ENCODE assay signal across 6 cellular contexts in genomic region chrX:49072712-49073095, GRCh38. TPM values are rescaled to one million over a fixed set of nuclear protein-coding genes. Genes with fewer than 3 reads are reported as not detected.
DNase-seq lines count a peak whose midpoint lies in the region; ATAC-seq and TF ChIP-seq lines count a peak whose summit lies in the region.

No MANE protein-coding gene starts in this region.

- H3K36me3 ChIP-seq in subcutaneous abdominal adipose tissue (ENCODE audit: control insufficient read depth in 5 of 5, insufficient read depth in 5 of 5, low read length in 5 of 5) = peaks cover 0 to 29% (median 22%) of the 10 kb centered on the region in 5 donors

- H3K4me3 Mint-ChIP-seq in activated CD4-positive, alpha-beta T cell treated with anti-CD3 and anti-CD28 coated beads, Interleukin-2, amount 10 ng/mL, durations not matched to agents 7 days and 5 days = peak overlapping the region; percentile 80

- H3K27ac Mint-ChIP-seq in activated CD4-positive, alpha-beta T cell treated with anti-CD3 and anti-CD28 coated beads, Interleukin-2, amount 10 ng/mL, durations not matched to agents 7 days and 5 days = peak overlapping the region; percentile 88

- H3K9ac ChIP-seq in subcutaneous abdominal adipose tissue (ENCODE audit: low read length in 5 of 5) = no peak overlapping the region

- TF ChIP-seq POLR2A in GM18505 (IDR thresholded peaks at IDR 0.05; ENCODE audit: borderline replicate concordance, extremely low read depth, insufficient read depth, insufficient read length) = no peak

- H3K36me3 Mint-ChIP-seq in activated CD4-positive, alpha-beta T cell treated with anti-CD3 and anti-CD28 coated beads, Interleukin-2, amount 10 ng/mL, durations not matched to agents 7 days and 5 days (ENCODE audit: low read depth) = peaks cover 17% of the 10 kb centered on the region

- H3K4me1 Mint-ChIP-seq in activated CD4-positive, alpha-beta T cell treated with anti-CD3 and anti-CD28 coated beads, Interleukin-2, amount 10 ng/mL, durations not matched to agents 7 days and 5 days = peaks cover 20% of the 10 kb centered on the region

- H3K4me3 ChIP-seq in epithelial cell of proximal tubule (ENCODE audit: low read depth, low read length) = peak overlapping the region; percentile 71
- H3K4me3 ChIP-seq in subcutaneous abdominal adipose tissue (ENCODE audit: low read depth in 1 of 5, low read length in 5 of 5) = peak overlapping the region in 3 of 5 donors; percentile 54 to 59 (median 55)

- POLR2A ChIA-PET in activated CD4-positive, alpha-beta T cell treated with anti-CD3 and anti-CD28 coated beads, Interleukin-2, amount 10 ng/mL, durations not matched to agents 7 days and 5 days (lab: Charles Lee) = no interaction called here

- no peak overlapping the region for H3K27ac ChIP-seq in subcutaneous abdominal adipose tissue (ENCODE audit: low read depth, low read length)

- H3K4me1 ChIP-seq in subcutaneous abdominal adipose tissue (ENCODE audit: control insufficient read depth in 5 of 5, insufficient read depth in 5 of 5, low read length in 5 of 5) = peaks cover 2 to 27% (median 13%) of the 10 kb centered on the region in 5 donors

- no peaks in the 10 kb centered on the region for H3K9me3 Mint-ChIP-seq in activated CD4-positive, alpha-beta T cell treated with anti-CD3 and anti-CD28 coated beads, Interleukin-2, amount 10 ng/mL, durations not matched to agents 7 days and 5 days

- H3K27me3 Mint-ChIP-seq in activated CD4-positive, alpha-beta T cell treated with anti-CD3 and anti-CD28 coated beads, Interleukin-2, amount 10 ng/mL, durations not matched to agents 7 days and 5 days = no peaks in the 10 kb centered on the region

- TF ChIP-seq CTCF in epithelial cell of proximal tubule (conservative IDR thresholded peaks at IDR 0.05; ENCODE audit: low read depth, low read length) = no peak

- no peak for DNase-seq in activated CD4-positive, alpha-beta T cell treated with anti-CD3 and anti-CD28 coated beads, Interleukin-2, amount 10 ng/mL, durations not matched to agents 7 days and 5 days
- no peak for DNase-seq in activated CD4-positive, alpha-beta T cell treated with anti-CD3 and anti-CD28 coated beads for 48 hours
- DNase-seq in epithelial cell of proximal tubule (ENCODE audit: low read depth) (no peak), D341Med (ENCODE audit: low spot score) (no peak)

- CTCF ChIA-PET in activated CD4-positive, alpha-beta T cell treated with anti-CD3 and anti-CD28 coated beads, Interleukin-2, amount 10 ng/mL, durations not matched to agents 7 days and 5 days (lab: Charles Lee) = interaction anchor here (1.0 kb wide), 1 partner anchor 15 kb away, joined by 3 read pairs; no protein-coding TSS in a partner anchor

- ATAC-seq in GM18505 (IDR thresholded peaks at IDR 0.05; ENCODE audit: unreplicated experiment) = no peak

- H3K9me3 ChIP-seq in subcutaneous abdominal adipose tissue (ENCODE audit: control insufficient read depth in 5 of 5, low read length in 5 of 5) = peaks cover 0 to 5% (median 0%) of the 10 kb centered on the region in 5 donors

- H3K27me3 ChIP-seq in subcutaneous abdominal adipose tissue (ENCODE audit: control insufficient read depth in 5 of 5, insufficient read depth in 4 of 5, low read length in 5 of 5) = peaks cover 0 to 5% (median 0%) of the 10 kb centered on the region in 5 donors

RNA-seq across cellular contexts. Expression of gene PRAF2, which starts 1.1 kb away (rescaled TPM):
- 10 to 100 TPM; 24.7 to 27.1 TPM for total RNA-seq in activated CD4-positive, alpha-beta T cell treated with anti-CD3 and anti-CD28 coated beads, Interleukin-2, amount 10 ng/mL, durations not matched to agents 7 days and 5 days
- total RNA-seq in epithelial cell of proximal tubule = 13.5 and 16.7 TPM in 2 replicates

RNA-seq across cellular contexts. Expression of gene WDR45, which starts 7.0 kb away (rescaled TPM):
- total RNA-seq in activated CD4-positive, alpha-beta T cell treated with anti-CD3 and anti-CD28 coated beads, Interleukin-2, amount 10 ng/mL, durations not matched to agents 7 days and 5 days = 10 to 100 TPM; 44.0 to 48.6 TPM
- total RNA-seq in epithelial cell of proximal tubule = 32.5 and 43.7 TPM in 2 replicates

RNA-seq across cellular contexts. Expression of gene CCDC120, which starts 13.9 kb away (rescaled TPM):
- 1 to 10 TPM; 5.5 to 5.9 TPM for total RNA-seq in activated CD4-positive, alpha-beta T cell treated with anti-CD3 and anti-CD28 coated beads, Interleukin-2, amount 10 ng/mL, durations not matched to agents 7 days and 5 days
- total RNA-seq in epithelial cell of proximal tubule = 4.0 and 4.5 TPM in 2 replicates

RNA-seq across cellular contexts. Expression of gene TFE3, which starts 29.5 kb away (rescaled TPM):
- total RNA-seq in activated CD4-positive, alpha-beta T cell treated with anti-CD3 and anti-CD28 coated beads, Interleukin-2, amount 10 ng/mL, durations not matched to agents 7 days and 5 days = 10 to 100 TPM; 25.7 to 26.8 TPM
- 51.8 and 63.7 TPM in 2 replicates for total RNA-seq in epithelial cell of proximal tubule

RNA-seq across cellular contexts. Expression of gene GPKOW, which starts 50.8 kb away (rescaled TPM):
- total RNA-seq in activated CD4-positive, alpha-beta T cell treated with anti-CD3 and anti-CD28 coated beads, Interleukin-2, amount 10 ng/mL, durations not matched to agents 7 days and 5 days = 10 to 100 TPM; 29.2 to 33.2 TPM
- total RNA-seq in epithelial cell of proximal tubule = 28.9 and 31.9 TPM in 2 replicates
